Comparison of ENCODE assay signal across 8 cellular contexts in genomic region chr11:110192604-110193282, GRCh38.
DNase-seq lines count a peak whose midpoint lies in the region; ATAC-seq, FAIRE-seq and TF ChIP-seq lines count a peak whose summit lies in the region.
"Not testable (repeated sequence)": the region's sequence is repeated elsewhere in the genome, so short reads cannot be mapped to it uniquely, and the experiment has no call there.

No MANE protein-coding gene starts in this region.

- H4K20me1 ChIP-seq in K562 (replicated peaks; ENCODE audit: control insufficient read depth, insufficient read depth, low read length) = not testable (repeated sequence)

- CTCF ChIA-PET in A549 (lab: Yijun Ruan, JAX) (interaction anchor here (0.6 to 1.8 kb wide), 2 partner anchors 9 to 177 kb away, joined by 3 to 8 read pairs; no protein-coding TSS in a partner anchor), HEK293 (lab: Yijun Ruan, JAX) (interaction anchor here (0.6 to 1.6 kb wide), 2 partner anchors 19 to 1308 kb away, joined by 3 read pairs; no protein-coding TSS in a partner anchor)
- CTCF ChIA-PET in K562 (lab: Yijun Ruan, JAX; ENCODE audit: low intra/inter-chr PET ratio) = not testable (repeated sequence)

- in situ Hi-C loops in K562 (cut with MboI) = loop anchor here (25.0 kb wide), 1 partner anchor 1045 kb away; the partner anchor contains the start of gene POU2AF2

- H3K4me3 ChIP-seq in A549; HEK293 (ENCODE audit: low read depth, low read length); K562: not testable (repeated sequence)

- FAIRE-seq in A549 (lab: Jason Lieb, UNC); K562 (lab: Jason Lieb, UNC): not testable (repeated sequence)

- intact Hi-C loops in K562 (cut with micrococcal nuclease) = loop anchor here (10.0 kb wide), 1 partner anchor 338 kb away; no protein-coding TSS in a partner anchor

- not testable (repeated sequence) for DNase-seq in A549 (ENCODE audit: low read depth in 1 of 2, low spot score in 1 of 2); K562 (ENCODE audit: extremely low read depth in 1 of 4, low spot score in 3 of 4)
- DNase-seq in RPMI7951 (ENCODE audit: low read depth) = peak; percentile 48

- not testable (repeated sequence) for H2AFZ ChIP-seq in K562 (ENCODE audit: low read depth, low read length)

- ATAC-seq in A549, K562: not testable (repeated sequence)
- ATAC-seq in GM18505 (IDR thresholded peaks at IDR 0.05; ENCODE audit: unreplicated experiment) = peak; percentile 76
- ATAC-seq in GM19455 (IDR thresholded peaks at IDR 0.05; ENCODE audit: unreplicated experiment) = peak; percentile 86
- ATAC-seq in HG03066 (IDR thresholded peaks at IDR 0.05; ENCODE audit: low read depth, unreplicated experiment) = peak; percentile 70
- ATAC-seq in HG03558 (IDR thresholded peaks at IDR 0.05; ENCODE audit: extremely low read depth, unreplicated experiment) = peak; percentile 68

- peaks cover 42% of the 10 kb centered on the region for H3K4me1 ChIP-seq in A549
- not testable (repeated sequence) for H3K4me1 ChIP-seq in HEK293 (ENCODE audit: control insufficient read depth, insufficient read depth, low read length); K562 (replicated peaks in 1 of 2; ENCODE audit: control insufficient read depth in 2 of 2, insufficient read depth in 2 of 2, low read length in 2 of 2)

- TF ChIP-seq CTCF in A549 (IDR thresholded peaks at IDR 0.05); HEK293 (tag by site-specific recombination; IDR thresholded peaks at IDR 0.05); K562 (IDR thresholded peaks at IDR 0.05 in 2 of 3, conservative IDR thresholded peaks at IDR 0.05 in 1 of 3; ENCODE audit: insufficient read depth in 2 of 3, low read depth in 1 of 3, low read length in 3 of 3): not testable (repeated sequence)

- H3K27ac ChIP-seq in A549 = peak overlapping the region; percentile 92 to 98
- not testable (repeated sequence) for H3K27ac ChIP-seq in HEK293 (ENCODE audit: extremely low read depth, low read depth, low read length); K562 (ENCODE audit: extremely low read depth, low read depth, low read length)

- not testable (repeated sequence) for H3K4me2 ChIP-seq in A549; K562 (ENCODE audit: insufficient read depth, low read length)

- TF ChIP-seq POLR2A in A549 (IDR thresholded peaks at IDR 0.05; ENCODE audit: low read length); GM18505 (IDR thresholded peaks at IDR 0.05; ENCODE audit: borderline replicate concordance, extremely low read depth, insufficient read depth, insufficient read length); K562 (conservative IDR thresholded peaks at IDR 0.05): not testable (repeated sequence)

- not testable (repeated sequence) for TF ChIP-seq RAD21 in A549 (conservative IDR thresholded peaks at IDR 0.05 in 1 of 2, IDR thresholded peaks at IDR 0.05 in 1 of 2); K562 (CRISPR knock-in tag; conservative IDR thresholded peaks at IDR 0.05 in 1 of 2, IDR thresholded peaks at IDR 0.05 in 1 of 2)

- H3K9me3 ChIP-seq in A549; HEK293 (ENCODE audit: control insufficient read depth, insufficient read depth, low read depth, low read length); K562 (replicated peaks; ENCODE audit: control insufficient read depth, insufficient read depth, low read depth, low read length): not testable (repeated sequence)

- not testable (repeated sequence) for H3K27me3 ChIP-seq in K562 (ENCODE audit: control insufficient read depth in 2 of 2, insufficient read depth in 2 of 2, low read length in 2 of 2)

- not testable (repeated sequence) for H3K79me2 ChIP-seq in K562 (ENCODE audit: control insufficient read depth, insufficient read depth, low read length)

- not testable (repeated sequence) for H3K36me3 ChIP-seq in HEK293 (ENCODE audit: control insufficient read depth in 2 of 2, insufficient read depth in 1 of 2, low read length in 2 of 2); K562 (ENCODE audit: control insufficient read depth, insufficient read depth, low read length)

- TF ChIP-seq EP300 in A549 (IDR thresholded peaks at IDR 0.05); K562 (IDR thresholded peaks at IDR 0.05; ENCODE audit: low read length): not testable (repeated sequence)

- POLR2A ChIA-PET in A549 (lab: Yijun Ruan, JAX); HEK293 (lab: Yijun Ruan, JAX); K562 (lab: Yijun Ruan, JAX): not testable (repeated sequence)

- not testable (repeated sequence) for BruUV-seq in K562 (replicated peaks; lab: Mats Ljungman, UMichigan)

- 85% methylated on average over 4 of the region's 4 CpGs for WGBS in A549 (ENCODE audit: missing lambda C conversion rate)
- WGBS in K562 (ENCODE audit: insufficient coverage, low coverage, missing lambda C conversion rate) = 39% methylated on average over 4 of the region's 4 CpGs

- H3K9ac ChIP-seq in K562 (ENCODE audit: insufficient read depth in 1 of 2, low read depth in 2 of 2, low read length in 2 of 2) = not testable (repeated sequence)

- not testable (repeated sequence) for H3K9me1 ChIP-seq in K562 (ENCODE audit: control insufficient read depth, insufficient read depth, low read length)

TF ChIP-seq in HEK293, 187 proteins besides CTCF, POLR2A, EP300 and RAD21:
- TF ChIP-seq ZNF280D (tag by site-specific recombination; IDR thresholded peaks at IDR 0.05) = 0 out of 2 replicates have a peak, but pooled peaks have one; percentile 29
- TF ChIP-seq ZNF146 (tag by site-specific recombination; IDR thresholded peaks at IDR 0.05) = peak; percentile 22; the same call in 1 of the 2 replicates
- TF ChIP-seq ZNF157 (tag by site-specific recombination; IDR thresholded peaks at IDR 0.05) = peak; percentile 88
- peak; percentile 9; the same call in 1 of the 2 replicates for TF ChIP-seq ZNF133 (tag by site-specific recombination; IDR thresholded peaks at IDR 0.05)
TF ChIP-seq in HEK293: peak in this region for 4; not testable (repeated sequence) for 183.

TF ChIP-seq in K562, 482 proteins besides CTCF, POLR2A, EP300 and RAD21:
- peak; percentile 76 for TF ChIP-seq ZNF146 (CRISPR knock-in tag; IDR thresholded peaks at IDR 0.05; ENCODE audit: unreplicated experiment)
TF ChIP-seq in K562: peak in this region for 1; not testable (repeated sequence) for 481.
